ENCODE assay signal across 1 cellular context in the genomic region with DNA sequence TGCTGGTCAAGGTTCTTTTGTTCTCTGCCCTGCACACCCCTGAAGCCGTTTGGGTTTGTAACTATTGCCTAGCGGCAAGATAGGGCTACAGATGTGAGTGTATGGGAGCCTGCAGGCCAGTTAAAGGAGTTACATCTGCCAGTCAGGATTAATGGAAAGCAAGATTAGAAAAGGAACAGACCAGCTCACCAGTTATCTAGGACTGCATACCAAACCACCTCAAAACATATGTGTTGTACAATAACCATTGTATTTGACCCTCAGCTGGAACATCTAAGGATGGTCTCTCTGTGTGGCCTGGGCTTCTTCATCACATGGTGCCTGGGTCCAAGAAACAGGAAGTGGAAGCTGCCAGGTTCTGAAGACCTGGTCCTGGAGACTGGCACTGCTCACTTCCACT.
TF ChIP-seq lines count a peak whose summit lies in the region.

No MANE protein-coding gene starts in this region.

TF ChIP-seq in K562, 482 proteins besides CTCF, POLR2A, EP300 and RAD21 (continued from another document and continues in another):
- TF ChIP-seq, protein P1, sequence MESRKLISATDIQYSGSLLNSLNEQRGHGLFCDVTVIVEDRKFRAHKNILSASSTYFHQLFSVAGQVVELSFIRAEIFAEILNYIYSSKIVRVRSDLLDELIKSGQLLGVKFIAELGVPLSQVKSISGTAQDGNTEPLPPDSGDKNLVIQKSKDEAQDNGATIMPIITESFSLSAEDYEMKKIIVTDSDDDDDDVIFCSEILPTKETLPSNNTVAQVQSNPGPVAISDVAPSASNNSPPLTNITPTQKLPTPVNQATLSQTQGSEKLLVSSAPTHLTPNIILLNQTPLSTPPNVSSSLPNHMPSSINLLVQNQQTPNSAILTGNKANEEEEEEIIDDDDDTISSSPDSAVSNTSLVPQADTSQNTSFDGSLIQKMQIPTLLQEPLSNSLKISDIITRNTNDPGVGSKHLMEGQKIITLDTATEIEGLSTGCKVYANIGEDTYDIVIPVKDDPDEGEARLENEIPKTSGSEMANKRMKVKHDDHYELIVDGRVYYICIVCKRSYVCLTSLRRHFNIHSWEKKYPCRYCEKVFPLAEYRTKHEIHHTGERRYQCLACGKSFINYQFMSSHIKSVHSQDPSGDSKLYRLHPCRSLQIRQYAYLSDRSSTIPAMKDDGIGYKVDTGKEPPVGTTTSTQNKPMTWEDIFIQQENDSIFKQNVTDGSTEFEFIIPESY (CRISPR knock-in tag; IDR thresholded peaks at IDR 0.05): no peak
- TF ChIP-seq SAP30 (IDR thresholded peaks at IDR 0.05; ENCODE audit: borderline replicate concordance, insufficient read depth, low read depth, low read length, poor library complexity, severe bottlenecking): no peak
- TF ChIP-seq XRCC5 (IDR thresholded peaks at IDR 0.05; ENCODE audit: low read depth, low read length): no peak
- TF ChIP-seq RBM14 (IDR thresholded peaks at IDR 0.05; ENCODE audit: borderline replicate concordance, insufficient read depth, low read depth, low read length): no peak
- TF ChIP-seq NFE2L1 (tag; IDR thresholded peaks at IDR 0.05; ENCODE audit: borderline replicate concordance, low read depth): no peak
- TF ChIP-seq, protein P2, sequence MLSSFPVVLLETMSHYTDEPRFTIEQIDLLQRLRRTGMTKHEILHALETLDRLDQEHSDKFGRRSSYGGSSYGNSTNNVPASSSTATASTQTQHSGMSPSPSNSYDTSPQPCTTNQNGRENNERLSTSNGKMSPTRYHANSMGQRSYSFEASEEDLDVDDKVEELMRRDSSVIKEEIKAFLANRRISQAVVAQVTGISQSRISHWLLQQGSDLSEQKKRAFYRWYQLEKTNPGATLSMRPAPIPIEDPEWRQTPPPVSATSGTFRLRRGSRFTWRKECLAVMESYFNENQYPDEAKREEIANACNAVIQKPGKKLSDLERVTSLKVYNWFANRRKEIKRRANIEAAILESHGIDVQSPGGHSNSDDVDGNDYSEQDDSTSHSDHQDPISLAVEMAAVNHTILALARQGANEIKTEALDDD (IDR thresholded peaks at IDR 0.05): peak; percentile 94
- peak; percentile 16; the same call in 1 of the 2 replicates for TF ChIP-seq PHB2 (IDR thresholded peaks at IDR 0.05; ENCODE audit: low read depth)
- peak; percentile 70 for TF ChIP-seq MTA2 (IDR thresholded peaks at IDR 0.05; ENCODE audit: low read depth)
- TF ChIP-seq, protein P3, sequence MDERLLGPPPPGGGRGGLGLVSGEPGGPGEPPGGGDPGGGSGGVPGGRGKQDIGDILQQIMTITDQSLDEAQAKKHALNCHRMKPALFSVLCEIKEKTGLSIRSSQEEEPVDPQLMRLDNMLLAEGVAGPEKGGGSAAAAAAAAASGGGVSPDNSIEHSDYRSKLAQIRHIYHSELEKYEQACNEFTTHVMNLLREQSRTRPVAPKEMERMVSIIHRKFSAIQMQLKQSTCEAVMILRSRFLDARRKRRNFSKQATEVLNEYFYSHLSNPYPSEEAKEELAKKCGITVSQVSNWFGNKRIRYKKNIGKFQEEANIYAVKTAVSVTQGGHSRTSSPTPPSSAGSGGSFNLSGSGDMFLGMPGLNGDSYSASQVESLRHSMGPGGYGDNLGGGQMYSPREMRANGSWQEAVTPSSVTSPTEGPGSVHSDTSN (CRISPR knock-in tag; IDR thresholded peaks at IDR 0.05; ENCODE audit: low read depth): no peak
- TF ChIP-seq, protein P3 (tag; conservative IDR thresholded peaks at IDR 0.05; ENCODE audit: low read depth): peak; percentile 63
- no peak for TF ChIP-seq ZBTB8A (IDR thresholded peaks at IDR 0.05; ENCODE audit: partially characterized antibody)
- no peak for TF ChIP-seq ZNF431 (CRISPR knock-in tag; IDR thresholded peaks at IDR 0.05)
- no peak for TF ChIP-seq ZNF79 (CRISPR knock-in tag; IDR thresholded peaks at IDR 0.05; ENCODE audit: low read depth)
- no peak for TF ChIP-seq HIVEP1 (CRISPR knock-in tag; IDR thresholded peaks at IDR 0.05)
- no peak for TF ChIP-seq SIX5 (IDR thresholded peaks at IDR 0.05; ENCODE audit: borderline replicate concordance in 1 of 2, insufficient read depth in 1 of 2, low read depth in 1 of 2, low read length in 2 of 2)
- TF ChIP-seq SUPT5H (IDR thresholded peaks at IDR 0.05): no peak
- no peak for TF ChIP-seq GABPA (tag; conservative IDR thresholded peaks at IDR 0.05; ENCODE audit: low read depth)
- no peak for TF ChIP-seq HOXB6 (CRISPR knock-in tag; IDR thresholded peaks at IDR 0.05; ENCODE audit: borderline replicate concordance)
- TF ChIP-seq, protein P4, sequence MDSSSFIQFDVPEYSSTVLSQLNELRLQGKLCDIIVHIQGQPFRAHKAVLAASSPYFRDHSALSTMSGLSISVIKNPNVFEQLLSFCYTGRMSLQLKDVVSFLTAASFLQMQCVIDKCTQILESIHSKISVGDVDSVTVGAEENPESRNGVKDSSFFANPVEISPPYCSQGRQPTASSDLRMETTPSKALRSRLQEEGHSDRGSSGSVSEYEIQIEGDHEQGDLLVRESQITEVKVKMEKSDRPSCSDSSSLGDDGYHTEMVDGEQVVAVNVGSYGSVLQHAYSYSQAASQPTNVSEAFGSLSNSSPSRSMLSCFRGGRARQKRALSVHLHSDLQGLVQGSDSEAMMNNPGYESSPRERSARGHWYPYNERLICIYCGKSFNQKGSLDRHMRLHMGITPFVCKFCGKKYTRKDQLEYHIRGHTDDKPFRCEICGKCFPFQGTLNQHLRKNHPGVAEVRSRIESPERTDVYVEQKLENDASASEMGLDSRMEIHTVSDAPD (CRISPR knock-in tag; IDR thresholded peaks at IDR 0.05): no peak
- no peak for TF ChIP-seq BRF1 (IDR thresholded peaks at IDR 0.05; ENCODE audit: borderline replicate concordance, extremely low read depth, insufficient read length)
- peak; percentile 75 for TF ChIP-seq SMARCA4 (IDR thresholded peaks at IDR 0.05)
- no peak for TF ChIP-seq ZFX (CRISPR knock-in tag; IDR thresholded peaks at IDR 0.05)
- TF ChIP-seq MAFG (tag; conservative IDR thresholded peaks at IDR 0.05): no peak
- TF ChIP-seq CBX8 (IDR thresholded peaks at IDR 0.05; ENCODE audit: borderline replicate concordance, extremely low read depth, low read depth, low read length, poor library complexity, severe bottlenecking): no peak
- TF ChIP-seq, protein P5, sequence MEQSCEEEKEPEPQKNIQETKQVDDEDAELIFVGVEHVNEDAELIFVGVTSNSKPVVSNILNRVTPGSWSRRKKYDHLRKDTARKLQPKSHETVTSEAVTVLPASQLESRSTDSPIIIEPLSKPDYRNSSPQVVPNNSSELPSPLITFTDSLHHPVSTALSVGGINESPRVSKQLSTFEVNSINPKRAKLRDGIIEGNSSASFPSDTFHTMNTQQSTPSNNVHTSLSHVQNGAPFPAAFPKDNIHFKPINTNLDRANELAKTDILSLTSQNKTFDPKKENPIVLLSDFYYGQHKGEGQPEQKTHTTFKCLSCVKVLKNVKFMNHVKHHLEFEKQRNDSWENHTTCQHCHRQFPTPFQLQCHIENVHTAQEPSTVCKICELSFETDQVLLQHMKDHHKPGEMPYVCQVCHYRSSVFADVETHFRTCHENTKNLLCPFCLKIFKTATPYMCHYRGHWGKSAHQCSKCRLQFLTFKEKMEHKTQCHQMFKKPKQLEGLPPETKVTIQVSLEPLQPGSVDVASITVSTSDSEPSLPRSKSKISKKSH (CRISPR knock-in tag; IDR thresholded peaks at IDR 0.05): no peak
- no peak for TF ChIP-seq SMAD3 (CRISPR knock-in tag; conservative IDR thresholded peaks at IDR 0.05)
- no peak for TF ChIP-seq ZNF23 (CRISPR knock-in tag; IDR thresholded peaks at IDR 0.05)
- TF ChIP-seq SMAD2 (IDR thresholded peaks at IDR 0.05; ENCODE audit: low read depth, low read length): no peak
- TF ChIP-seq ZNF830 (CRISPR knock-in tag; IDR thresholded peaks at IDR 0.05): no peak
- no peak for TF ChIP-seq TEAD1 (CRISPR knock-in tag; IDR thresholded peaks at IDR 0.05)
- peak; percentile 19; the same call in 1 of the 2 replicates for TF ChIP-seq GATAD2B (IDR thresholded peaks at IDR 0.05; ENCODE audit: borderline replicate concordance)
- TF ChIP-seq LARP7 (IDR thresholded peaks at IDR 0.05): no peak
- TF ChIP-seq EHMT2 (IDR thresholded peaks at IDR 0.05): no peak
- TF ChIP-seq SRSF1 (IDR thresholded peaks at IDR 0.05; ENCODE audit: low read depth, low read length): no peak
- TF ChIP-seq FOXA1 (IDR thresholded peaks at IDR 0.05; ENCODE audit: borderline replicate concordance): no peak
- no peak for TF ChIP-seq ETS2 (tag; IDR thresholded peaks at IDR 0.05; ENCODE audit: borderline replicate concordance, poor library complexity, severe bottlenecking)
- no peak for TF ChIP-seq SNRNP70 (optimal IDR thresholded peaks at IDR 0.05; ENCODE audit: low read depth, low read length)
- no peak for TF ChIP-seq XRCC4 (IDR thresholded peaks at IDR 0.05; ENCODE audit: extremely low read depth, insufficient read depth, insufficient read length)
- peak; percentile 82 for TF ChIP-seq PML (IDR thresholded peaks at IDR 0.05; ENCODE audit: low read length)
- TF ChIP-seq ZNF133 (CRISPR knock-in tag; IDR thresholded peaks at IDR 0.05): no peak
- TF ChIP-seq, protein P6, sequence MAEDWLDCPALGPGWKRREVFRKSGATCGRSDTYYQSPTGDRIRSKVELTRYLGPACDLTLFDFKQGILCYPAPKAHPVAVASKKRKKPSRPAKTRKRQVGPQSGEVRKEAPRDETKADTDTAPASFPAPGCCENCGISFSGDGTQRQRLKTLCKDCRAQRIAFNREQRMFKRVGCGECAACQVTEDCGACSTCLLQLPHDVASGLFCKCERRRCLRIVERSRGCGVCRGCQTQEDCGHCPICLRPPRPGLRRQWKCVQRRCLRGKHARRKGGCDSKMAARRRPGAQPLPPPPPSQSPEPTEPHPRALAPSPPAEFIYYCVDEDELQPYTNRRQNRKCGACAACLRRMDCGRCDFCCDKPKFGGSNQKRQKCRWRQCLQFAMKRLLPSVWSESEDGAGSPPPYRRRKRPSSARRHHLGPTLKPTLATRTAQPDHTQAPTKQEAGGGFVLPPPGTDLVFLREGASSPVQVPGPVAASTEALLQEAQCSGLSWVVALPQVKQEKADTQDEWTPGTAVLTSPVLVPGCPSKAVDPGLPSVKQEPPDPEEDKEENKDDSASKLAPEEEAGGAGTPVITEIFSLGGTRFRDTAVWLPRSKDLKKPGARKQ (CRISPR knock-in tag; IDR thresholded peaks at IDR 0.05): no peak
- TF ChIP-seq, protein P7, sequence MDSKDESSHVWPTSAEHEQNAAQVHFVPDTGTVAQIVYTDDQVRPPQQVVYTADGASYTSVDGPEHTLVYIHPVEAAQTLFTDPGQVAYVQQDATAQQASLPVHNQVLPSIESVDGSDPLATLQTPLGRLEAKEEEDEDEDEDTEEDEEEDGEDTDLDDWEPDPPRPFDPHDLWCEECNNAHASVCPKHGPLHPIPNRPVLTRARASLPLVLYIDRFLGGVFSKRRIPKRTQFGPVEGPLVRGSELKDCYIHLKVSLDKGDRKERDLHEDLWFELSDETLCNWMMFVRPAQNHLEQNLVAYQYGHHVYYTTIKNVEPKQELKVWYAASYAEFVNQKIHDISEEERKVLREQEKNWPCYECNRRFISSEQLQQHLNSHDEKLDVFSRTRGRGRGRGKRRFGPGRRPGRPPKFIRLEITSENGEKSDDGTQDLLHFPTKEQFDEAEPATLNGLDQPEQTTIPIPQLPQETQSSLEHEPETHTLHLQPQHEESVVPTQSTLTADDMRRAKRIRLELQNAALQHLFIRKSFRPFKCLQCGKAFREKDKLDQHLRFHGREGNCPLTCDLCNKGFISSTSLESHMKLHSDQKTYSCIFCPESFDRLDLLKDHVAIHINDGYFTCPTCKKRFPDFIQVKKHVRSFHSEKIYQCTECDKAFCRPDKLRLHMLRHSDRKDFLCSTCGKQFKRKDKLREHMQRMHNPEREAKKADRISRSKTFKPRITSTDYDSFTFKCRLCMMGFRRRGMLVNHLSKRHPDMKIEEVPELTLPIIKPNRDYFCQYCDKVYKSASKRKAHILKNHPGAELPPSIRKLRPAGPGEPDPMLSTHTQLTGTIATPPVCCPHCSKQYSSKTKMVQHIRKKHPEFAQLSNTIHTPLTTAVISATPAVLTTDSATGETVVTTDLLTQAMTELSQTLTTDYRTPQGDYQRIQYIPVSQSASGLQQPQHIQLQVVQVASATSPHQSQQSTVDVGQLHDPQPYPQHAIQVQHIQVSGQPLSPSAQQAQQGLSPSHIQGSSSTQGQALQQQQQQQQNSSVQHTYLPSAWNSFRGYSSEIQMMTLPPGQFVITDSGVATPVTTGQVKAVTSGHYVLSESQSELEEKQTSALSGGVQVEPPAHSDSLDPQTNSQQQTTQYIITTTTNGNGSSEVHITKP (IDR thresholded peaks at IDR 0.05; ENCODE audit: partially characterized antibody): peak; percentile 39
- TF ChIP-seq, protein P8, sequence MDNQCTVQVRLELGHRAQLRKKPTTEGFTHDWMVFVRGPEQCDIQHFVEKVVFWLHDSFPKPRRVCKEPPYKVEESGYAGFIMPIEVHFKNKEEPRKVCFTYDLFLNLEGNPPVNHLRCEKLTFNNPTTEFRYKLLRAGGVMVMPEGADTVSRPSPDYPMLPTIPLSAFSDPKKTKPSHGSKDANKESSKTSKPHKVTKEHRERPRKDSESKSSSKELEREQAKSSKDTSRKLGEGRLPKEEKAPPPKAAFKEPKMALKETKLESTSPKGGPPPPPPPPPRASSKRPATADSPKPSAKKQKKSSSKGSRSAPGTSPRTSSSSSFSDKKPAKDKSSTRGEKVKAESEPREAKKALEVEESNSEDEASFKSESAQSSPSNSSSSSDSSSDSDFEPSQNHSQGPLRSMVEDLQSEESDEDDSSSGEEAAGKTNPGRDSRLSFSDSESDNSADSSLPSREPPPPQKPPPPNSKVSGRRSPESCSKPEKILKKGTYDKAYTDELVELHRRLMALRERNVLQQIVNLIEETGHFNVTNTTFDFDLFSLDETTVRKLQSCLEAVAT (IDR thresholded peaks at IDR 0.05): no peak
